ENCODE assay signal across 8 cellular contexts in genomic region chr12:68331500-68331868, GRCh38. TPM values are rescaled to one million over a fixed set of nuclear protein-coding genes. Genes with fewer than 3 reads are reported as not detected.
DNase-seq lines count a peak whose midpoint lies in the region; ATAC-seq and TF ChIP-seq lines count a peak whose summit lies in the region.

No MANE protein-coding gene starts in this region.

- H3K4me3 ChIP-seq in A673 (ENCODE audit: low read depth, low read length, poor library complexity, severe bottlenecking), result peak overlapping the region; percentile 75
- peak overlapping the region in 1 of 2 donors; percentile 84 for H3K4me3 ChIP-seq in body of pancreas
- H3K4me3 ChIP-seq in mononuclear cell (ENCODE audit: low read length), result peak overlapping the region; percentile 73

- peak; percentile 1 for ATAC-seq in HG03103 (IDR thresholded peaks at IDR 0.05; ENCODE audit: low read depth, unreplicated experiment)
- ATAC-seq in body of pancreas, result no peak
- no peak for ATAC-seq in GM18520 (IDR thresholded peaks at IDR 0.05; ENCODE audit: unreplicated experiment)
- ATAC-seq in left lobe of liver, result no peak
- ATAC-seq in HG03378 (IDR thresholded peaks at IDR 0.05; ENCODE audit: unreplicated experiment), result no peak

- WGBS in body of pancreas, 2 donors, result 7 to 8% methylated on average over 9 of the region's 9 CpGs

- H3K27me3 ChIP-seq in A673 (replicated peaks; ENCODE audit: insufficient read depth, low read depth, low read length, poor library complexity), result no peaks in the 10 kb centered on the region
- no peaks in the 10 kb centered on the region for H3K27me3 ChIP-seq in body of pancreas
- H3K27me3 ChIP-seq in mononuclear cell (ENCODE audit: insufficient read depth, low read length), result no peaks in the 10 kb centered on the region

- TF ChIP-seq POLR2A in body of pancreas (IDR thresholded peaks at IDR 0.05), result no peak

- H3K9me3 ChIP-seq in A673 (ENCODE audit: low read depth, low read length, poor library complexity, severe bottlenecking), result no peaks in the 10 kb centered on the region
- H3K9me3 ChIP-seq in body of pancreas, result no peaks in the 10 kb centered on the region
- H3K9me3 ChIP-seq in mononuclear cell (ENCODE audit: low read depth, low read length), result no peaks in the 10 kb centered on the region

- H3K27ac ChIP-seq in A673 (ENCODE audit: low read depth, low read length, poor library complexity, severe bottlenecking), result peak overlapping the region; percentile 51
- H3K27ac ChIP-seq in body of pancreas, result peak overlapping the region in 3 of 4 donors; percentile 29 to 75 (median 60)

- CTCF ChIA-PET in A673 (lab: Charles Lee), result no interaction called here

- H3K4me1 ChIP-seq in A673 (ENCODE audit: insufficient read depth, low read length, poor library complexity, severe bottlenecking), result no peaks in the 10 kb centered on the region
- peaks cover 9% of the 10 kb centered on the region for H3K4me1 ChIP-seq in body of pancreas
- peaks cover 35% of the 10 kb centered on the region for H3K4me1 ChIP-seq in mononuclear cell (ENCODE audit: insufficient read depth, low read length)

- no peak for DNase-seq in A673 (ENCODE audit: low spot score)
- DNase-seq in body of pancreas, result peak in 1 of 4 donors; percentile 10
- DNase-seq in left lobe of liver (ENCODE audit: low spot score), result no peak
- DNase-seq in ureter (ENCODE audit: low spot score), result no peak

- intact Hi-C loops in A673 (cut with micrococcal nuclease; ENCODE audit: unreplicated experiment) (no loop called here), body of pancreas (cut with DNase I) (no loop called here)

- TF ChIP-seq CTCF in A673 (conservative IDR thresholded peaks at IDR 0.05; ENCODE audit: low read depth, low read length), result no peak
- TF ChIP-seq CTCF in body of pancreas (IDR thresholded peaks at IDR 0.05), result no peak

- H3K36me3 ChIP-seq in A673 (ENCODE audit: insufficient read depth, low read length, poor library complexity, severe bottlenecking) (no peaks in the 10 kb centered on the region), body of pancreas (replicated peaks in 1 of 2; ENCODE audit: insufficient read depth in 1 of 2, low read depth in 2 of 2) (no peaks in the 10 kb centered on the region)

- no TSS peak for BruUV-seq in A673 (replicated peaks; lab: Mats Ljungman, UMichigan)

- POLR2A ChIA-PET in A673 (lab: Charles Lee; ENCODE audit: low non-redundant PET), result interaction anchor here (0.7 kb wide), 1 partner anchor 99 kb away, joined by 3 read pairs; no protein-coding TSS in a partner anchor

RNA-seq across cellular contexts. Expression of gene MDM1, which starts 0.7 kb away (rescaled TPM):
- total RNA-seq in A673 (2021) (16.5 and 18.6 TPM in 2 replicates), body of pancreas (10 to 100 TPM in 1 of 2 donors, 1 to 10 TPM in 1; 6.0 to 10.9 TPM), mononuclear cell (17.2 TPM), left lobe of liver (4.6 TPM), ureter (24.7 TPM)
